ENCODE assay signal across 1 cellular context in genomic region chr20:32447136-32448027, GRCh38.
TF ChIP-seq lines count a peak whose summit lies in the region.

No MANE protein-coding gene starts in this region.

TF ChIP-seq in HepG2, 621 proteins besides CTCF, POLR2A, EP300 and RAD21 (continued from another document):
- TF ChIP-seq TIGD3 (CRISPR knock-in tag; IDR thresholded peaks at IDR 0.05; ENCODE audit: borderline replicate concordance), result no peak
- no peak for TF ChIP-seq CENPBD1 (CRISPR knock-in tag; IDR thresholded peaks at IDR 0.05; ENCODE audit: borderline replicate concordance, low read depth)
- no peak for TF ChIP-seq JDP2 (CRISPR knock-in tag; IDR thresholded peaks at IDR 0.05; ENCODE audit: borderline replicate concordance)
- TF ChIP-seq ZNF850 (CRISPR knock-in tag; conservative IDR thresholded peaks at IDR 0.05), result no peak
- TF ChIP-seq MEIS2 (CRISPR knock-in tag; IDR thresholded peaks at IDR 0.05), result no peak
- TF ChIP-seq HDAC1 (CRISPR knock-in tag; IDR thresholded peaks at IDR 0.05), result no peak
- TF ChIP-seq IKZF4 (CRISPR knock-in tag; IDR thresholded peaks at IDR 0.05; ENCODE audit: borderline replicate concordance, low read depth, not compliant biosample characterization), result no peak
- no peak for TF ChIP-seq MAF1 (CRISPR knock-in tag; IDR thresholded peaks at IDR 0.05; ENCODE audit: borderline replicate concordance)
- TF ChIP-seq, protein P1, sequence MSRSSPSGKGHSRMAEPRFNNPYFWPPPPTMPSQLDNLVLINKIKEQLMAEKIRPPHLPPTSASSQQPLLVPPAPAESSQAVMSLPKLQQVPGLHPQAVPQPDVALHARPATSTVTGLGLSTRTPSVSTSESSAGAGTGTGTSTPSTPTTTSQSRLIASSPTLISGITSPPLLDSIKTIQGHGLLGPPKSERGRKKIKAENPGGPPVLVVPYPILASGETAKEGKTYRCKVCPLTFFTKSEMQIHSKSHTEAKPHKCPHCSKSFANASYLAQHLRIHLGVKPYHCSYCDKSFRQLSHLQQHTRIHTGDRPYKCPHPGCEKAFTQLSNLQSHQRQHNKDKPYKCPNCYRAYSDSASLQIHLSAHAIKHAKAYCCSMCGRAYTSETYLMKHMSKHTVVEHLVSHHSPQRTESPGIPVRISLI (CRISPR knock-in tag; IDR thresholded peaks at IDR 0.05; ENCODE audit: borderline replicate concordance), result 0 out of 2 replicates have a peak, but pooled peaks have one; percentile 27
- TF ChIP-seq POLR2G (IDR thresholded peaks at IDR 0.05; ENCODE audit: low read depth, low read length), result no peak; the same call in 1 of the 2 replicates
- no peak for TF ChIP-seq KDM4B (CRISPR knock-in tag; IDR thresholded peaks at IDR 0.05)
- TF ChIP-seq KDM2A (CRISPR knock-in tag; IDR thresholded peaks at IDR 0.05; ENCODE audit: borderline replicate concordance, low read depth), result peak; percentile 18; the same call in 1 of the 2 replicates
- no peak for TF ChIP-seq RELA (CRISPR knock-in tag; IDR thresholded peaks at IDR 0.05)
- TF ChIP-seq, protein P2, sequence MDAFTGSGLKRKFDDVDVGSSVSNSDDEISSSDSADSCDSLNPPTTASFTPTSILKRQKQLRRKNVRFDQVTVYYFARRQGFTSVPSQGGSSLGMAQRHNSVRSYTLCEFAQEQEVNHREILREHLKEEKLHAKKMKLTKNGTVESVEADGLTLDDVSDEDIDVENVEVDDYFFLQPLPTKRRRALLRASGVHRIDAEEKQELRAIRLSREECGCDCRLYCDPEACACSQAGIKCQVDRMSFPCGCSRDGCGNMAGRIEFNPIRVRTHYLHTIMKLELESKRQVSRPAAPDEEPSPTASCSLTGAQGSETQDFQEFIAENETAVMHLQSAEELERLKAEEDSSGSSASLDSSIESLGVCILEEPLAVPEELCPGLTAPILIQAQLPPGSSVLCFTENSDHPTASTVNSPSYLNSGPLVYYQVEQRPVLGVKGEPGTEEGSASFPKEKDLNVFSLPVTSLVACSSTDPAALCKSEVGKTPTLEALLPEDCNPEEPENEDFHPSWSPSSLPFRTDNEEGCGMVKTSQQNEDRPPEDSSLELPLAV (CRISPR knock-in tag; conservative IDR thresholded peaks at IDR 0.05; ENCODE audit: low read depth), result no peak
- TF ChIP-seq ATF5 (CRISPR knock-in tag; IDR thresholded peaks at IDR 0.05; ENCODE audit: low read depth), result no peak
- TF ChIP-seq ZNF691 (CRISPR knock-in tag; IDR thresholded peaks at IDR 0.05; ENCODE audit: borderline replicate concordance, low read depth), result no peak
- no peak for TF ChIP-seq ZNF639 (CRISPR knock-in tag; conservative IDR thresholded peaks at IDR 0.05)
- TF ChIP-seq AGO1 (IDR thresholded peaks at IDR 0.05; ENCODE audit: low read depth, low read length, poor library complexity, severe bottlenecking), result peak; percentile 37
- no peak for TF ChIP-seq SP4 (CRISPR knock-in tag; IDR thresholded peaks at IDR 0.05)
- no peak for TF ChIP-seq HOXA3 (CRISPR knock-in tag; IDR thresholded peaks at IDR 0.05)
- no peak for TF ChIP-seq SP140L (CRISPR knock-in tag; IDR thresholded peaks at IDR 0.05; ENCODE audit: borderline replicate concordance)
- no peak for TF ChIP-seq GPN1 (CRISPR knock-in tag; IDR thresholded peaks at IDR 0.05; ENCODE audit: borderline replicate concordance)
- TF ChIP-seq PPARG (CRISPR knock-in tag; conservative IDR thresholded peaks at IDR 0.05), result no peak
- no peak for TF ChIP-seq MTA1 (CRISPR knock-in tag; IDR thresholded peaks at IDR 0.05; ENCODE audit: borderline replicate concordance)
- TF ChIP-seq NKX3-1 (CRISPR knock-in tag; IDR thresholded peaks at IDR 0.05), result no peak
- TF ChIP-seq MLLT10 (CRISPR knock-in tag; IDR thresholded peaks at IDR 0.05), result no peak
- TF ChIP-seq, protein P3, sequence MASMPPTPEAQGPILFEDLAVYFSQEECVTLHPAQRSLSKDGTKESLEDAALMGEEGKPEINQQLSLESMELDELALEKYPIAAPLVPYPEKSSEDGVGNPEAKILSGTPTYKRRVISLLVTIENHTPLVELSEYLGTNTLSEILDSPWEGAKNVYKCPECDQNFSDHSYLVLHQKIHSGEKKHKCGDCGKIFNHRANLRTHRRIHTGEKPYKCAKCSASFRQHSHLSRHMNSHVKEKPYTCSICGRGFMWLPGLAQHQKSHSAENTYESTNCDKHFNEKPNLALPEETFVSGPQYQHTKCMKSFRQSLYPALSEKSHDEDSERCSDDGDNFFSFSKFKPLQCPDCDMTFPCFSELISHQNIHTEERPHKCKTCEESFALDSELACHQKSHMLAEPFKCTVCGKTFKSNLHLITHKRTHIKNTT (CRISPR knock-in tag; IDR thresholded peaks at IDR 0.05), result no peak
- no peak for TF ChIP-seq ZNF577 (CRISPR knock-in tag; IDR thresholded peaks at IDR 0.05; ENCODE audit: borderline replicate concordance, low read depth)
- TF ChIP-seq ZNF781 (CRISPR knock-in tag; IDR thresholded peaks at IDR 0.05; ENCODE audit: borderline replicate concordance, not compliant biosample characterization), result no peak
- peak; percentile 11; the same call in 1 of the 2 replicates for TF ChIP-seq ZFX (CRISPR knock-in tag; IDR thresholded peaks at IDR 0.05; ENCODE audit: low read depth)
- no peak for TF ChIP-seq HNF4G (IDR thresholded peaks at IDR 0.05; ENCODE audit: borderline replicate concordance, low read depth, low read length)
- TF ChIP-seq HNF4G (CRISPR knock-in tag; IDR thresholded peaks at IDR 0.05; ENCODE audit: borderline replicate concordance, low read depth), result no peak
- TF ChIP-seq, protein P4, sequence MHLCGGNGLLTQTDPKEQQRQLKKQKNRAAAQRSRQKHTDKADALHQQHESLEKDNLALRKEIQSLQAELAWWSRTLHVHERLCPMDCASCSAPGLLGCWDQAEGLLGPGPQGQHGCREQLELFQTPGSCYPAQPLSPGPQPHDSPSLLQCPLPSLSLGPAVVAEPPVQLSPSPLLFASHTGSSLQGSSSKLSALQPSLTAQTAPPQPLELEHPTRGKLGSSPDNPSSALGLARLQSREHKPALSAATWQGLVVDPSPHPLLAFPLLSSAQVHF (CRISPR knock-in tag; IDR thresholded peaks at IDR 0.05), result 0 out of 2 replicates have a peak, but pooled peaks have one; percentile 33
- no peak for TF ChIP-seq ZXDC (CRISPR knock-in tag; IDR thresholded peaks at IDR 0.05)
- TF ChIP-seq PHF21A (CRISPR knock-in tag; IDR thresholded peaks at IDR 0.05), result no peak
- TF ChIP-seq HES4 (CRISPR knock-in tag; IDR thresholded peaks at IDR 0.05; ENCODE audit: borderline replicate concordance), result no peak
